ENCODE assay signal across 16 cellular contexts in genomic region chr22:23289130-23289503, GRCh38.
DNase-seq lines count a peak whose midpoint lies in the region; ATAC-seq and TF ChIP-seq lines count a peak whose summit lies in the region.
"Had no signal": no experiment of that assay in that cellular context is flagged by ENCODE, and none has a peak within 500 bp of the region (broad histone marks: within the 10 kb centered on the region; RNA-seq: fewer than 3 reads in every experiment).

No MANE protein-coding gene starts in this region.

- H3K9me3 Mint-ChIP-seq in stimulated activated naive B cell treated with anti-CD40 and anti-IgM and Interleukin-4, amounts not matched to agents 10 μg/mL and 1 μg/mL and 100 μg/mL, for 72 hours = no peaks in the 10 kb centered on the region
- H3K9me3 Mint-ChIP-seq: CD4-positive, alpha-beta memory T cell had no signal

- no peaks in the 10 kb centered on the region for H3K27me3 Mint-ChIP-seq in stimulated activated naive B cell treated with anti-CD40 and anti-IgM and Interleukin-4, amounts not matched to agents 10 μg/mL and 1 μg/mL and 100 μg/mL, for 72 hours
- H3K27me3 Mint-ChIP-seq: CD4-positive, alpha-beta memory T cell had no signal

- H3K9me3 ChIP-seq in right cardiac atrium (ENCODE audit: control insufficient read depth, low read length) (no peaks in the 10 kb centered on the region), hepatocyte (ENCODE audit: low read depth) (no peaks in the 10 kb centered on the region), osteoblast (ENCODE audit: low read depth, low read length) (no peaks in the 10 kb centered on the region)

- H3K27ac Mint-ChIP-seq in stimulated activated naive B cell treated with anti-CD40 and anti-IgM and Interleukin-4, amounts not matched to agents 10 μg/mL and 1 μg/mL and 100 μg/mL, for 72 hours = peak overlapping the region; percentile 14

- DNase-seq in right cardiac atrium = peak in 2 of 3 donors; percentile 23 to 33
- DNase-seq in left cardiac atrium = no peak
- DNase-seq in hepatocyte (ENCODE audit: low spot score) = no peak
- no peak for DNase-seq in stimulated activated naive B cell treated with anti-CD40 and anti-IgM and Interleukin-4, amounts not matched to agents 10 μg/mL and 1 μg/mL and 100 μg/mL, for 72 hours
- no peak for DNase-seq in occipital lobe (lab: John Stamatoyannopoulos, UW)
- DNase-seq in osteoblast (ENCODE audit: insufficient read length, low spot score, missing footprints) = no peak
- no peak for DNase-seq in GM19238 (ENCODE audit: insufficient read length, low spot score)
- DNase-seq: DMS79, GM23248, MM.1S, NCI-H1105, NCI-H2107, NCI-H2227 treated with DMSO at 0.1 percent for 48 hours, PC-9 had no signal

- H3K36me3 ChIP-seq in hepatocyte (replicated peaks; ENCODE audit: insufficient read depth, low read depth) = no peaks in the 10 kb centered on the region
- peaks cover 25% of the 10 kb centered on the region for H3K36me3 ChIP-seq in osteoblast (ENCODE audit: insufficient read depth, low read length)

- TF ChIP-seq CTCF in hepatocyte (IDR thresholded peaks at IDR 0.05; ENCODE audit: poor library complexity) (no peak), osteoblast (IDR thresholded peaks at IDR 0.05; ENCODE audit: extremely low read depth, low read depth, low read length) (no peak)

- H3K79me2 ChIP-seq in hepatocyte = no peaks in the 10 kb centered on the region
- H3K79me2 ChIP-seq in osteoblast (ENCODE audit: insufficient read depth, low read length) = no peaks in the 10 kb centered on the region

- H3K4me1 ChIP-seq in right cardiac atrium (ENCODE audit: control insufficient read depth, insufficient read depth, low read length) (no peaks in the 10 kb centered on the region), hepatocyte (ENCODE audit: insufficient read depth) (peaks cover 8% of the 10 kb centered on the region), osteoblast (ENCODE audit: insufficient read depth, low read length) (no peaks in the 10 kb centered on the region)

- no peak overlapping the region for H3K27ac ChIP-seq in right cardiac atrium (ENCODE audit: low read length)
- H3K27ac ChIP-seq in hepatocyte = peak overlapping the region; percentile 72
- H3K27ac ChIP-seq in osteoblast (ENCODE audit: low read depth, low read length) = no peak overlapping the region
- H3K27ac ChIP-seq: GM23248, PC-9 had no signal

- H2AFZ ChIP-seq in hepatocyte (no peak overlapping the region), osteoblast (ENCODE audit: low read length) (no peak overlapping the region)
- H2AFZ ChIP-seq: GM23248, PC-9 had no signal

- no peaks in the 10 kb centered on the region for H3K4me1 Mint-ChIP-seq in stimulated activated naive B cell treated with anti-CD40 and anti-IgM and Interleukin-4, amounts not matched to agents 10 μg/mL and 1 μg/mL and 100 μg/mL, for 72 hours
- H3K4me1 Mint-ChIP-seq: CD4-positive, alpha-beta memory T cell had no signal

- H3K4me3 Mint-ChIP-seq in stimulated activated naive B cell treated with anti-CD40 and anti-IgM and Interleukin-4, amounts not matched to agents 10 μg/mL and 1 μg/mL and 100 μg/mL, for 72 hours = no peak overlapping the region
- H3K4me3 Mint-ChIP-seq: CD4-positive, alpha-beta memory T cell had no signal

- no peaks in the 10 kb centered on the region for H3K27me3 ChIP-seq in right cardiac atrium (ENCODE audit: control insufficient read depth, insufficient read depth)
- H3K27me3 ChIP-seq in hepatocyte = no peaks in the 10 kb centered on the region
- no peaks in the 10 kb centered on the region for H3K27me3 ChIP-seq in osteoblast (ENCODE audit: insufficient read depth, low read length)

- H3K4me2 ChIP-seq in hepatocyte (no peak overlapping the region), osteoblast (ENCODE audit: insufficient read depth, low read length) (no peak overlapping the region)
- H3K4me2 ChIP-seq: PC-9 had no signal

- H3K9me2 ChIP-seq in hepatocyte (replicated peaks; ENCODE audit: insufficient read depth) = no peaks in the 10 kb centered on the region

- H3K36me3 Mint-ChIP-seq in stimulated activated naive B cell treated with anti-CD40 and anti-IgM and Interleukin-4, amounts not matched to agents 10 μg/mL and 1 μg/mL and 100 μg/mL, for 72 hours = peaks cover 23 to 59% of the 10 kb centered on the region in 2 donors

- H3K4me3 ChIP-seq in right cardiac atrium (ENCODE audit: low read length) (no peak overlapping the region), hepatocyte (no peak overlapping the region), osteoblast (ENCODE audit: insufficient read depth, low read length) (no peak overlapping the region)
- H3K4me3 ChIP-seq: GM23248, PC-9 had no signal

- ATAC-seq in right cardiac atrium (no peak), left cardiac atrium (no peak), HG02678 (IDR thresholded peaks at IDR 0.05; ENCODE audit: unreplicated experiment) (no peak)
- no peak for ATAC-seq in stimulated activated naive B cell treated with anti-CD40 and anti-IgM and Interleukin-4, amounts not matched to agents 10 μg/mL and 1 μg/mL and 100 μg/mL, for 72 hours (replicated peaks)

- WGBS in right cardiac atrium = 90% methylated on average over 5 of the region's 5 CpGs
- WGBS in hepatocyte (ENCODE audit: low lambda C conversion rate, missing lambda C conversion rate) = 83% methylated on average over 5 of the region's 5 CpGs

- H4K20me1 ChIP-seq in hepatocyte (ENCODE audit: insufficient read depth, poor library complexity, severe bottlenecking) = no peaks in the 10 kb centered on the region
- peaks cover 3% of the 10 kb centered on the region for H4K20me1 ChIP-seq in osteoblast (ENCODE audit: insufficient read depth, low read length)

- intact Hi-C loops in right cardiac atrium (cut with DNase I) = no loop called here
- intact Hi-C loops in left cardiac atrium (cut with DNase I) = loop anchor here in 1 of 2 donors (10.0 kb wide), 1 partner anchor 334 kb away; no protein-coding TSS in a partner anchor

Comparison
In these comparisons a context has a peak if more than half of its experiments do, and no peak if none do; other contexts are left out.
1. DNase-seq: peak in right cardiac atrium (2 of 3); none in left cardiac atrium (single experiment), hepatocyte (single experiment), stimulated activated naive B cell treated with anti-CD40 and anti-IgM and Interleukin-4, amounts not matched to agents 10 μg/mL and 1 μg/mL and 100 μg/mL, for 72 hours (single experiment), occipital lobe (single experiment), osteoblast (single experiment) and GM19238 (single experiment).